8 cellular contexts compared by ENCODE assay signal in the genomic region with DNA sequence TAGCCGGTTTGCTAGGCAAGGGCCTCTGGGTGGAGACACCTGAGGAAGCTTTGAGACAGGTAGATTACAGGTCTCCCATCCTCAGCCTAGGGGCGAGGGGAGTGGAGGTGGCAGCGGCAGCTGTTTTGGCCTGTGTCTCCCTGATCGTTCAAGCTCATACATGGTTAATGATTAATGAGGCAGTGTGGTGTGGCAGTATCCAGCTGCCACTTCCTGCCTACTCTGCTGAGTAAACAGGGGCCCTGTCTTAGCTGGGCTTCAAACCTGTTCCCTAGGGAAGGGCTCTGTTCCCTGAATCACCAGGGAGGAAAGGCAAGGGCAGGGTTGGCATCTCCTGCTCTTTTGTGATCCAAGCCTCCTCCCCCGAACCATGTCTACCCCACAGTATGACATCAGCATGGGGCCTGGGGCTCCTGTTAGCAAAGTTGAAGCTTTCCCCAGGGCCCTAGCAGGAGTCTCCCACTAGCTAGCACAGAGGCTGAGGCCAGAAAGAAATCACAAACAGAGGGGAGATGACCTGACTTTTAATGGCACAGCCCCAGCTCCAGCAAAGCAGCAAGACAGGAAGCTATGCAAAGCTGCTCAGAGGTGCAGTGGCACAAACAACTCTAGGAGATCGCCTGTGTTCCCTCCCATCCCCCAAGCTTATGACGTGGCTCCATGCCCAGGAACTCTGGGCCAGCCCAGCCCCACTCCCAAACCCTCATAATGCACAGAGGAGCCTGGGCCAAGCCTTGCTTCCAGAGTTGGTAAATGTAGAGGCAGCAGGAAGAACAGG. TPM values are rescaled to one million over a fixed set of nuclear protein-coding genes. Genes with fewer than 3 reads are reported as not detected.
DNase-seq lines count a peak whose midpoint lies in the region; ATAC-seq and TF ChIP-seq lines count a peak whose summit lies in the region.

No MANE protein-coding gene starts in this region.

- peak; percentile 32 for ATAC-seq in HG02973 (IDR thresholded peaks at IDR 0.05; ENCODE audit: unreplicated experiment)
- no peak for ATAC-seq in activated CD8-positive, alpha-beta T cell treated with anti-CD3 and anti-CD28 coated beads for 36 hours

- peak overlapping the region; percentile 79 to 88 (median 84) for H3K27ac ChIP-seq in esophagus muscularis mucosa (replicated peaks in 1 of 4)
- peak overlapping the region; percentile 81 for H3K27ac ChIP-seq in vagina

- H3K4me3 ChIP-seq in esophagus muscularis mucosa (peak overlapping the region in 2 of 4 donors; percentile 13 to 25), vagina (peak overlapping the region in 1 of 2 donors; percentile 11)

- no peak for TF ChIP-seq POLR2A in esophagus muscularis mucosa (IDR thresholded peaks at IDR 0.05; ENCODE audit: low read depth)
- TF ChIP-seq POLR2A in vagina (IDR thresholded peaks at IDR 0.05), result no peak

- peaks cover 64% of the 10 kb centered on the region for H3K36me3 Mint-ChIP-seq in activated CD8-positive, alpha-beta T cell treated with anti-CD3 and anti-CD28 coated beads for 36 hours (ENCODE audit: low read depth)

- 24% methylated on average over 5 of the region's 7 CpGs for WGBS in esophagus muscularis mucosa

- H3K27ac Mint-ChIP-seq in activated CD8-positive, alpha-beta T cell treated with anti-CD3 and anti-CD28 coated beads for 36 hours, result peak overlapping the region; percentile 91

- H3K9me3 ChIP-seq in esophagus muscularis mucosa (no peaks in the 10 kb centered on the region), vagina (no peaks in the 10 kb centered on the region)

- H3K27me3 ChIP-seq in esophagus muscularis mucosa (no peaks in the 10 kb centered on the region), vagina (no peaks in the 10 kb centered on the region)

- no peaks in the 10 kb centered on the region for H3K9me3 Mint-ChIP-seq in activated CD8-positive, alpha-beta T cell treated with anti-CD3 and anti-CD28 coated beads for 36 hours

- DNase-seq in stimulated activated CD4-positive, alpha-beta T cell treated with anti-CD3 and anti-CD28 coated beads, Interleukin-1b, Interleukin-23, amount 100 ng/mL, for 48 hours, result peak; percentile 37
- no peak for DNase-seq in stimulated activated CD4-positive, alpha-beta T cell treated with anti-CD3 and anti-CD28 coated beads, Interleukin-12 subunit alpha, Interleukin-12 subunit beta, amount 100 ng/mL, for 4 hours
- DNase-seq in NCI-H226 (peak; percentile 92), esophagus muscularis mucosa (ENCODE audit: extremely low spot score) (no peak), myocyte (ENCODE audit: low read depth) (peak; percentile 89), vagina (ENCODE audit: extremely low spot score in 2 of 2) (peak in 1 of 2 donors; percentile 93)
- peak; percentile 43 for DNase-seq in activated CD8-positive, alpha-beta T cell treated with anti-CD3 and anti-CD28 coated beads for 36 hours

- POLR2A ChIA-PET in activated CD8-positive, alpha-beta T cell treated with anti-CD3 and anti-CD28 coated beads for 36 hours (lab: Charles Lee), result interaction anchor here (0.6 to 19.2 kb wide), 9 partner anchors 11 to 130 kb away, joined by 4 to 239 read pairs (median 6); partner anchors contain the start of genes ABCB6, ANKZF1, ATG9A and CNPPD1

- TF ChIP-seq CTCF in activated CD8-positive, alpha-beta T cell treated with anti-CD3 and anti-CD28 coated beads for 36 hours (IDR thresholded peaks at IDR 0.05), result no peak
- no peak for TF ChIP-seq CTCF in esophagus muscularis mucosa (IDR thresholded peaks at IDR 0.05)
- TF ChIP-seq CTCF in vagina (IDR thresholded peaks at IDR 0.05), result no peak

- H3K27me3 Mint-ChIP-seq in activated CD8-positive, alpha-beta T cell treated with anti-CD3 and anti-CD28 coated beads for 36 hours, result no peaks in the 10 kb centered on the region

- CTCF ChIA-PET in activated CD8-positive, alpha-beta T cell treated with anti-CD3 and anti-CD28 coated beads for 36 hours (lab: Charles Lee), result interaction anchor here (0.8 to 10.1 kb wide), 13 partner anchors 10 to 191 kb away, joined by 3 to 132 read pairs (median 4); partner anchors contain the start of genes CNPPD1 and DNAJB2

- H3K4me1 Mint-ChIP-seq in activated CD8-positive, alpha-beta T cell treated with anti-CD3 and anti-CD28 coated beads for 36 hours (ENCODE audit: low read depth), result peaks cover 69% of the 10 kb centered on the region

- peaks cover 66 to 96% (median 87%) of the 10 kb centered on the region in 4 donors for H3K4me1 ChIP-seq in esophagus muscularis mucosa
- peaks cover 88% of the 10 kb centered on the region for H3K4me1 ChIP-seq in vagina

- H3K4me3 Mint-ChIP-seq in activated CD8-positive, alpha-beta T cell treated with anti-CD3 and anti-CD28 coated beads for 36 hours, result peak overlapping the region; percentile 68

- intact Hi-C loops in activated CD8-positive, alpha-beta T cell treated with anti-CD3 and anti-CD28 coated beads for 36 hours (cut with micrococcal nuclease), result loop anchor here (5.0 kb wide), 1 partner anchor 48 kb away; no protein-coding TSS in a partner anchor
- intact Hi-C loops in esophagus muscularis mucosa (cut with DNase I) (loop anchor here (10.0 kb wide), 1 partner anchor 45 kb away; no protein-coding TSS in a partner anchor), vagina (cut with DNase I) (no loop called here)

- TF ChIP-seq EP300 in esophagus muscularis mucosa (IDR thresholded peaks at IDR 0.05), result no peak

- H3K36me3 ChIP-seq in esophagus muscularis mucosa (peaks cover 7 to 45% (median 34%) of the 10 kb centered on the region in 4 donors), vagina (peaks cover 0 to 14% of the 10 kb centered on the region in 2 donors)

RNA-seq across cellular contexts. Expression of gene TUBA4B, which starts 3.7 kb away (rescaled TPM):
- not detected for total RNA-seq in activated CD8-positive, alpha-beta T cell treated with anti-CD3 and anti-CD28 coated beads for 36 hours
- total RNA-seq in esophagus muscularis mucosa, result not detected
- total RNA-seq in myocyte, result 0.11 TPM in 1 of 2 replicates, not detected in the other
- polyA plus RNA-seq in myocyte (2012), result not detected
- not detected for total RNA-seq in vagina

RNA-seq across cellular contexts. Expression of gene STK16, which starts 4.1 kb away (rescaled TPM):
- total RNA-seq in activated CD8-positive, alpha-beta T cell treated with anti-CD3 and anti-CD28 coated beads for 36 hours, result 10 to 100 TPM; 34.4 to 35.4 TPM
- total RNA-seq in esophagus muscularis mucosa, result 10 to 100 TPM; 12.8 to 21.6 (median 16.7) TPM
- 18.3 and 19.4 TPM in 2 replicates for total RNA-seq in myocyte
- polyA plus RNA-seq in myocyte (2012), result 65.8 TPM
- total RNA-seq in vagina, result 12.8 TPM

RNA-seq across cellular contexts. Expression of gene GLB1L, which starts 4.1 kb away (rescaled TPM):
- total RNA-seq in activated CD8-positive, alpha-beta T cell treated with anti-CD3 and anti-CD28 coated beads for 36 hours, result 1 to 10 TPM; 1.2 to 2.8 TPM
- 1 to 10 TPM; 3.3 to 6.4 (median 5.6) TPM for total RNA-seq in esophagus muscularis mucosa
- total RNA-seq in myocyte, result 3.5 and 4.6 TPM in 2 replicates
- 7.6 TPM for polyA plus RNA-seq in myocyte (2012)
- 22.8 TPM for total RNA-seq in vagina

RNA-seq across cellular contexts. Expression of gene TUBA4A, which starts 4.3 kb away (rescaled TPM):
- total RNA-seq in activated CD8-positive, alpha-beta T cell treated with anti-CD3 and anti-CD28 coated beads for 36 hours, result 100 to 1,000 TPM; 226 TPM
- total RNA-seq in esophagus muscularis mucosa, result 100 to 1,000 TPM in 1 of 4 donors, 10 to 100 TPM in 3; 44.2 to 132 (median 74.4) TPM
- total RNA-seq in myocyte, result 120 and 128 TPM in 2 replicates
- polyA plus RNA-seq in myocyte (2012), result 65.1 TPM
- 122 TPM for total RNA-seq in vagina

RNA-seq across cellular contexts. Expression of gene ANKZF1, which starts 19.8 kb away (rescaled TPM):
- total RNA-seq in activated CD8-positive, alpha-beta T cell treated with anti-CD3 and anti-CD28 coated beads for 36 hours, result 100 to 1,000 TPM; 216 to 217 TPM
- total RNA-seq in esophagus muscularis mucosa (10 to 100 TPM; 20.4 to 34.1 (median 27.6) TPM), myocyte (27.9 and 36.4 TPM in 2 replicates), vagina (98.7 TPM)
- 23.4 TPM for polyA plus RNA-seq in myocyte (2012)

Comparison
In these comparisons a context has a peak if more than half of its experiments do, and no peak if none do; other contexts are left out.
1. DNase-seq: peak in stimulated activated CD4-positive, alpha-beta T cell treated with anti-CD3 and anti-CD28 coated beads, Interleukin-1b, Interleukin-23, amount 100 ng/mL, for 48 hours (single experiment), NCI-H226 (single experiment), activated CD8-positive, alpha-beta T cell treated with anti-CD3 and anti-CD28 coated beads for 36 hours (single experiment) and myocyte (single experiment); none in stimulated activated CD4-positive, alpha-beta T cell treated with anti-CD3 and anti-CD28 coated beads, Interleukin-12 subunit alpha, Interleukin-12 subunit beta, amount 100 ng/mL, for 4 hours (single experiment) and esophagus muscularis mucosa (single experiment).